Comparison of ENCODE assay signal across 1 cellular context in the genomic region with DNA sequence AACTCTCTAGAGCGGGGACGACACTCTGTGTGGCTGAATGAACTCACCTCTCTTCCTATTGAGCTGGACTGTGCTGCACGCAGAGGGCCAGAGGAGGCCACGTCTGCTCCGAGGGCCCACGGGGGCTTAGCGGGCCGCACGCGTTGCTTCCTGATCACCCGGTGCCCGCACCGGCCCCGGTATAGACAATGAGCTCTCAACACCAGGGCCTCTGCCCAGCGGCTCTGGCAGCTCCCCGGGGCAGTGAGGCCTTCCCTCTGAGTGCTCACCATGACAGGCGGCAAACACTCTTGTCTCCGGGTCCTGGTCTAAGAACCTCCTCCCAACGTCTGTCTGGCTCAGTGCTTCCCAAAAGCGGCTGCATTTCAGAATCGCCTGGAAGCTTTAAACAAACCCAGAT.
TF ChIP-seq lines count a peak whose summit lies in the region.

No MANE protein-coding gene starts in this region.

TF ChIP-seq in GM23338, 12 proteins besides CTCF, POLR2A, EP300 and RAD21 (continued from another document):
- TF ChIP-seq, protein P1, sequence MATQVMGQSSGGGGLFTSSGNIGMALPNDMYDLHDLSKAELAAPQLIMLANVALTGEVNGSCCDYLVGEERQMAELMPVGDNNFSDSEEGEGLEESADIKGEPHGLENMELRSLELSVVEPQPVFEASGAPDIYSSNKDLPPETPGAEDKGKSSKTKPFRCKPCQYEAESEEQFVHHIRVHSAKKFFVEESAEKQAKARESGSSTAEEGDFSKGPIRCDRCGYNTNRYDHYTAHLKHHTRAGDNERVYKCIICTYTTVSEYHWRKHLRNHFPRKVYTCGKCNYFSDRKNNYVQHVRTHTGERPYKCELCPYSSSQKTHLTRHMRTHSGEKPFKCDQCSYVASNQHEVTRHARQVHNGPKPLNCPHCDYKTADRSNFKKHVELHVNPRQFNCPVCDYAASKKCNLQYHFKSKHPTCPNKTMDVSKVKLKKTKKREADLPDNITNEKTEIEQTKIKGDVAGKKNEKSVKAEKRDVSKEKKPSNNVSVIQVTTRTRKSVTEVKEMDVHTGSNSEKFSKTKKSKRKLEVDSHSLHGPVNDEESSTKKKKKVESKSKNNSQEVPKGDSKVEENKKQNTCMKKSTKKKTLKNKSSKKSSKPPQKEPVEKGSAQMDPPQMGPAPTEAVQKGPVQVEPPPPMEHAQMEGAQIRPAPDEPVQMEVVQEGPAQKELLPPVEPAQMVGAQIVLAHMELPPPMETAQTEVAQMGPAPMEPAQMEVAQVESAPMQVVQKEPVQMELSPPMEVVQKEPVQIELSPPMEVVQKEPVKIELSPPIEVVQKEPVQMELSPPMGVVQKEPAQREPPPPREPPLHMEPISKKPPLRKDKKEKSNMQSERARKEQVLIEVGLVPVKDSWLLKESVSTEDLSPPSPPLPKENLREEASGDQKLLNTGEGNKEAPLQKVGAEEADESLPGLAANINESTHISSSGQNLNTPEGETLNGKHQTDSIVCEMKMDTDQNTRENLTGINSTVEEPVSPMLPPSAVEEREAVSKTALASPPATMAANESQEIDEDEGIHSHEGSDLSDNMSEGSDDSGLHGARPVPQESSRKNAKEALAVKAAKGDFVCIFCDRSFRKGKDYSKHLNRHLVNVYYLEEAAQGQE (IDR thresholded peaks at IDR 0.05; ENCODE audit: unreplicated experiment), result no peak
- TF ChIP-seq EZH2phosphoT487 (IDR thresholded peaks at IDR 0.05; ENCODE audit: unreplicated experiment) (no peak), POLR2AphosphoS5 (IDR thresholded peaks at IDR 0.05; ENCODE audit: low read depth) (no peak)
